Comparison of ENCODE assay signal across 1 cellular context in genomic region chr2:148813603-148814065, GRCh38.
TF ChIP-seq lines count a peak whose summit lies in the region.

No MANE protein-coding gene starts in this region.

TF ChIP-seq in K562, 482 proteins besides CTCF, POLR2A, EP300 and RAD21 (continued from another document):
- TF ChIP-seq, protein P1, sequence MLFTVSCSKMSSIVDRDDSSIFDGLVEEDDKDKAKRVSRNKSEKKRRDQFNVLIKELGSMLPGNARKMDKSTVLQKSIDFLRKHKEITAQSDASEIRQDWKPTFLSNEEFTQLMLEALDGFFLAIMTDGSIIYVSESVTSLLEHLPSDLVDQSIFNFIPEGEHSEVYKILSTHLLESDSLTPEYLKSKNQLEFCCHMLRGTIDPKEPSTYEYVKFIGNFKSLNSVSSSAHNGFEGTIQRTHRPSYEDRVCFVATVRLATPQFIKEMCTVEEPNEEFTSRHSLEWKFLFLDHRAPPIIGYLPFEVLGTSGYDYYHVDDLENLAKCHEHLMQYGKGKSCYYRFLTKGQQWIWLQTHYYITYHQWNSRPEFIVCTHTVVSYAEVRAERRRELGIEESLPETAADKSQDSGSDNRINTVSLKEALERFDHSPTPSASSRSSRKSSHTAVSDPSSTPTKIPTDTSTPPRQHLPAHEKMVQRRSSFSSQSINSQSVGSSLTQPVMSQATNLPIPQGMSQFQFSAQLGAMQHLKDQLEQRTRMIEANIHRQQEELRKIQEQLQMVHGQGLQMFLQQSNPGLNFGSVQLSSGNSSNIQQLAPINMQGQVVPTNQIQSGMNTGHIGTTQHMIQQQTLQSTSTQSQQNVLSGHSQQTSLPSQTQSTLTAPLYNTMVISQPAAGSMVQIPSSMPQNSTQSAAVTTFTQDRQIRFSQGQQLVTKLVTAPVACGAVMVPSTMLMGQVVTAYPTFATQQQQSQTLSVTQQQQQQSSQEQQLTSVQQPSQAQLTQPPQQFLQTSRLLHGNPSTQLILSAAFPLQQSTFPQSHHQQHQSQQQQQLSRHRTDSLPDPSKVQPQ (CRISPR knock-in tag; IDR thresholded peaks at IDR 0.05; ENCODE audit: borderline replicate concordance) = no peak
